In genomic region chr4:152189451-152190179, GRCh38 we compare ENCODE assay signal across 13 cellular contexts.
A peak's percentile ranks its signal among the peaks of the same experiment; 100 is the strongest.
DNase-seq lines count a peak whose midpoint lies in the region; ATAC-seq and TF ChIP-seq lines count a peak whose summit lies in the region.
"Had no signal": no experiment of that assay in that cellular context is flagged by ENCODE, and none has a peak within 500 bp of the region (broad histone marks: within the 10 kb centered on the region; RNA-seq: fewer than 3 reads in every experiment).

No MANE protein-coding gene starts in this region.

- H3K4me3 Mint-ChIP-seq in endodermal cell: no peak overlapping the region
- H3K4me3 Mint-ChIP-seq: mesothelial cell of epicardium had no signal

- no peak overlapping the region for H3K27ac Mint-ChIP-seq in endodermal cell
- H3K27ac Mint-ChIP-seq: mesothelial cell of epicardium had no signal

- H3K27ac ChIP-seq in endodermal cell (ENCODE audit: low read depth, low read length) (peak overlapping the region; percentile 79), dorsolateral prefrontal cortex (no peak overlapping the region)
- H3K27ac ChIP-seq: upper lobe of left lung had no signal

- no peaks in the 10 kb centered on the region for H3K9me3 ChIP-seq in endodermal cell (ENCODE audit: control insufficient read depth, low read length)
- H3K9me3 ChIP-seq: upper lobe of left lung had no signal

- DNase-seq in endodermal cell: no peak
- DNase-seq in iPS-NIHi7 (ENCODE audit: extremely low spot score): no peak
- DNase-seq in islet precursor cell: no peak
- no peak for DNase-seq in mucosa of gallbladder (ENCODE audit: low spot score)
- no peak for DNase-seq in dorsolateral prefrontal cortex
- DNase-seq: activated CD4-positive, alpha-beta T cell treated with anti-CD3 and anti-CD28 coated beads for 1 hour; anterior cingulate cortex; GF-D8; upper lobe of left lung had no signal

- H3K4me3 ChIP-seq in endodermal cell (ENCODE audit: low read length) (no peak overlapping the region), dorsolateral prefrontal cortex (no peak overlapping the region)
- H3K4me3 ChIP-seq: upper lobe of left lung had no signal

- peak; percentile 92 for ATAC-seq in GM18517 (IDR thresholded peaks at IDR 0.05; ENCODE audit: unreplicated experiment)
- ATAC-seq in GM21576 (IDR thresholded peaks at IDR 0.05; ENCODE audit: unreplicated experiment): peak; percentile 75
- ATAC-seq in HG03442 (IDR thresholded peaks at IDR 0.05; ENCODE audit: unreplicated experiment): peak; percentile 79

- no peaks in the 10 kb centered on the region for H3K4me1 Mint-ChIP-seq in endodermal cell

- H3K4me1 ChIP-seq in endodermal cell (ENCODE audit: control insufficient read depth, insufficient read depth, low read length): no peaks in the 10 kb centered on the region
- H3K4me1 ChIP-seq: upper lobe of left lung had no signal

- WGBS in endodermal cell (ENCODE audit: insufficient coverage in 1 of 2, insufficient read length in 1 of 2), 2 experiments: 84 to 88% methylated on average over 4 of the region's 4 CpGs

- TF ChIP-seq CTCF in endodermal cell (conservative IDR thresholded peaks at IDR 0.05) (no peak), dorsolateral prefrontal cortex (IDR thresholded peaks at IDR 0.05 in 54 of 56, conservative IDR thresholded peaks at IDR 0.05 in 2 of 56; ENCODE audit: low read depth in 1 of 56, partially characterized antibody in 56 of 56) (no peak)

- intact Hi-C loops in dorsolateral prefrontal cortex (cut with DNase I): no loop called here

- H3K36me3 Mint-ChIP-seq in endodermal cell (ENCODE audit: low read depth): no peaks in the 10 kb centered on the region
- H3K36me3 Mint-ChIP-seq: mesothelial cell of epicardium had no signal

- H3K27me3 ChIP-seq in endodermal cell (ENCODE audit: control insufficient read depth, insufficient read depth, low read length, poor library complexity, severe bottlenecking) (no peaks in the 10 kb centered on the region), dorsolateral prefrontal cortex (no peaks in the 10 kb centered on the region)
- H3K27me3 ChIP-seq: upper lobe of left lung had no signal

- H3K36me3 ChIP-seq in endodermal cell (ENCODE audit: control insufficient read depth, insufficient read depth, low read length): no peaks in the 10 kb centered on the region
- H3K36me3 ChIP-seq: upper lobe of left lung had no signal

- H3K9me3 Mint-ChIP-seq in endodermal cell: no peaks in the 10 kb centered on the region

- no peak overlapping the region for H3K9ac ChIP-seq in endodermal cell (ENCODE audit: extremely low read depth, low read length, poor library complexity, severe bottlenecking)

- H3K27me3 Mint-ChIP-seq in endodermal cell (ENCODE audit: insufficient read depth): no peaks in the 10 kb centered on the region
